15 cellular contexts compared by ENCODE assay signal in the genomic region with DNA sequence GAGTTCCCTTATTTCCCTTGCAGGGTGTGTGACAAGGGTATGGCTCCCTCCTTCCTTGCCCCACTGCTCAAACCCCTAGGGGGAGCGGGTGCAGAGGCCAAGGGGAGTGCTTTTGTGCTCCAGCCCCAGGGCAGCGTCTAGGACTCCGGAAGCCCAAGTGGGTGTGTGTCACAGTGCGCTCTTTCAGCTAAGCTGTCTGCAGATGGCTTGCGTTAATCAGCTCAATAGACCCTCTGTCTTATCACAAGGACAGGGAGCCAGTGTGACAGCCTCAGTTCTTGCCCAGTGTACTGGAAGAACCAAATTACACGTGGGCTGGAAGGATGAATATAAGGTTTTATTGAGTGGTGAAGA.
DNase-seq lines count a peak whose midpoint lies in the region; ATAC-seq and TF ChIP-seq lines count a peak whose summit lies in the region.
"Had no signal": no experiment of that assay in that cellular context is flagged by ENCODE, and none has a peak within 500 bp of the region (broad histone marks: within the 10 kb centered on the region; RNA-seq: fewer than 3 reads in every experiment).

No MANE protein-coding gene starts in this region.

- H3K4me3 Mint-ChIP-seq in naive thymus-derived CD8-positive, alpha-beta T cell, result no peak overlapping the region
- H3K4me3 Mint-ChIP-seq: activated CD4-positive, alpha-beta memory T cell treated with anti-CD3 and anti-CD28 coated beads for 36 hours; activated naive CD4-positive, alpha-beta T cell treated with anti-CD3 and anti-CD28 coated beads, Interleukin-2, amount 50 U/mL, for 24 hours; CD4-positive, CD25-positive, alpha-beta regulatory T cell; T-helper 1 cell treated with Interleukin-12 subunit alpha and Interleukin-12 subunit beta and Interleukin-4 antibody, amounts not matched to agents 30 μg/mL and 1 μg/mL, for 36 hours had no signal

- POLR2A ChIA-PET in naive thymus-derived CD8-positive, alpha-beta T cell (lab: Charles Lee), result no interaction called here

- H3K36me3 Mint-ChIP-seq in naive thymus-derived CD8-positive, alpha-beta T cell, result no peaks in the 10 kb centered on the region
- H3K36me3 Mint-ChIP-seq: activated CD4-positive, alpha-beta memory T cell treated with anti-CD3 and anti-CD28 coated beads for 36 hours; activated naive CD4-positive, alpha-beta T cell treated with anti-CD3 and anti-CD28 coated beads, Interleukin-2, amount 50 U/mL, for 24 hours; CD4-positive, CD25-positive, alpha-beta regulatory T cell had no signal

- H3K4me1 Mint-ChIP-seq in naive thymus-derived CD8-positive, alpha-beta T cell, result no peaks in the 10 kb centered on the region
- H3K4me1 Mint-ChIP-seq: activated naive CD4-positive, alpha-beta T cell treated with anti-CD3 and anti-CD28 coated beads, Interleukin-2, amount 50 U/mL, for 24 hours had no signal

- peak; percentile 9 for ATAC-seq in GM18502 (IDR thresholded peaks at IDR 0.05; ENCODE audit: poor library complexity, unreplicated experiment)
- ATAC-seq in naive thymus-derived CD8-positive, alpha-beta T cell, result no peak

- no peak for TF ChIP-seq CTCF in GM13976 (IDR thresholded peaks at IDR 0.05; ENCODE audit: borderline replicate concordance, control extremely low read depth, extremely low read depth, insufficient read depth, missing control alignments)

- peaks cover 0 to 1% (median 0%) of the 10 kb centered on the region in 9 donors for H3K9me3 Mint-ChIP-seq in naive thymus-derived CD8-positive, alpha-beta T cell
- H3K9me3 Mint-ChIP-seq: activated CD4-positive, alpha-beta memory T cell treated with anti-CD3 and anti-CD28 coated beads for 36 hours; activated naive CD4-positive, alpha-beta T cell treated with anti-CD3 and anti-CD28 coated beads, Interleukin-2, amount 50 U/mL, for 24 hours; T-helper 1 cell treated with Interleukin-12 subunit alpha and Interleukin-12 subunit beta and Interleukin-4 antibody, amounts not matched to agents 30 μg/mL and 1 μg/mL, for 36 hours had no signal

- no peaks in the 10 kb centered on the region for H3K27me3 Mint-ChIP-seq in naive thymus-derived CD8-positive, alpha-beta T cell
- H3K27me3 Mint-ChIP-seq: activated CD4-positive, alpha-beta memory T cell treated with anti-CD3 and anti-CD28 coated beads for 36 hours; activated naive CD4-positive, alpha-beta T cell treated with anti-CD3 and anti-CD28 coated beads, Interleukin-2, amount 50 U/mL, for 24 hours; CD4-positive, CD25-positive, alpha-beta regulatory T cell had no signal

- in situ Hi-C loops in GM13976 (cut with MboI; ENCODE audit: low sequenced_read_pairs, unreplicated experiment), result no loop called here

- no peak overlapping the region for H3K27ac Mint-ChIP-seq in naive thymus-derived CD8-positive, alpha-beta T cell
- H3K27ac Mint-ChIP-seq: activated CD4-positive, alpha-beta memory T cell treated with anti-CD3 and anti-CD28 coated beads for 36 hours; activated naive CD4-positive, alpha-beta T cell treated with anti-CD3 and anti-CD28 coated beads, Interleukin-2, amount 50 U/mL, for 24 hours; CD4-positive, CD25-positive, alpha-beta regulatory T cell; T-helper 1 cell treated with Interleukin-12 subunit alpha and Interleukin-12 subunit beta and Interleukin-4 antibody, amounts not matched to agents 30 μg/mL and 1 μg/mL, for 36 hours had no signal

- DNase-seq in NCI-H524 treated with DMSO at 0.1 percent for 48 hours (lab: John Stamatoyannopoulos, UW) (peak; percentile 3), epidermal melanocyte (ENCODE audit: insufficient read length, low spot score) (peak; percentile 19), occipital lobe (lab: John Stamatoyannopoulos, UW) (peak; percentile 13), NCI-H1105 (lab: John Stamatoyannopoulos, UW) (no peak), NCI-H2081 (lab: John Stamatoyannopoulos, UW) (no peak), GM13976 (ENCODE audit: low spot score) (no peak)
- no peak for DNase-seq in naive thymus-derived CD8-positive, alpha-beta T cell
- DNase-seq: activated CD4-positive, alpha-beta memory T cell treated with anti-CD3 and anti-CD28 coated beads for 36 hours; CD4-positive, CD25-positive, alpha-beta regulatory T cell; MM.1S; mucosa of descending colon; NCI-H526 treated with DMSO at 0.1 percent for 48 hours had no signal

Comparison
In these comparisons a context has a peak if more than half of its experiments do, and no peak if none do; other contexts are left out.
1. DNase-seq: peak in NCI-H524 treated with DMSO at 0.1 percent for 48 hours (single experiment), epidermal melanocyte (single experiment) and occipital lobe (single experiment); none in naive thymus-derived CD8-positive, alpha-beta T cell (0 of 10), NCI-H1105 (single experiment), NCI-H2081 (0 of 2) and GM13976 (single experiment).